Comparison of ENCODE assay signal across 27 cellular contexts in the genomic region with DNA sequence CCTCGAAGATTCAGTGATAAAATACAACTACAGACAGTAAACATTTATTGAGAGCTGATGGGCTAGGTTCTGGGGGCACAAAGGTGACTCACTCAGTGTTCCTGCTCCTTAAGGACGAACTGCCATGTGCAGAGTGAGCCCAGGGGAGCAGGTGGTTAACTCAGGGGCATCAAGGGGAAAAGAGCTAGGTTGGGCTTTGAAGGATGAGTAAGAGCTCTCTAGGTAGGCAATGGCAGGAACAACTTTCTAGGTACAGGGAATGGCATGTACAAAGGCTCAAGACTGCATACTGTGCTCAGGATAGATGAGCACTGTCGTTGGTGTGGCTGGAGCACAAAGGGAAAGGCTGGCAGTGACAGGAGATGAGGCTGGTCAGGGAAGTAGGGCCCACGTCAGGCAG. TPM values are rescaled to one million over a fixed set of nuclear protein-coding genes. Genes with fewer than 3 reads are reported as not detected.
A peak's percentile ranks its signal among the peaks of the same experiment; 100 is the strongest.
DNase-seq lines count a peak whose midpoint lies in the region; ATAC-seq and TF ChIP-seq lines count a peak whose summit lies in the region.
"Had no signal": no experiment of that assay in that cellular context is flagged by ENCODE, and none has a peak within 500 bp of the region (broad histone marks: within the 10 kb centered on the region; RNA-seq: fewer than 3 reads in every experiment).

No MANE protein-coding gene starts in this region.

- H3K4me2 ChIP-seq in trophoblast cell (ENCODE audit: low read length) = no peak overlapping the region

- peak overlapping the region; percentile 10 for H2AFZ ChIP-seq in trophoblast cell (ENCODE audit: insufficient read depth, low read length, poor library complexity)

- no peak overlapping the region for H3K4ac ChIP-seq in trophoblast cell (ENCODE audit: low read depth, low read length)

- DNase-seq in CD14-positive monocyte (ENCODE audit: low spot score) (no peak), trophoblast cell (no peak), NCI-H2029 (lab: John Stamatoyannopoulos, UW) (no peak), NCI-H526 (lab: John Stamatoyannopoulos, UW) (no peak)
- DNase-seq in effector memory CD8-positive, alpha-beta T cell = no peak
- DNase-seq in stimulated activated CD4-positive, alpha-beta T cell treated with anti-CD3 and anti-CD28 coated beads, Interleukin-4, amount 100 ng/mL, for 1 hour = no peak
- DNase-seq: activated CD4-positive, alpha-beta T cell treated with anti-CD3 and anti-CD28 coated beads, Interleukin-2, amount 10 ng/mL, durations not matched to agents 24 days and 14 days; activated naive CD4-positive, alpha-beta T cell treated with anti-CD3 and anti-CD28 coated beads, Interleukin-2, amount 50 U/mL, for 16 hours; activated T-cell treated with anti-CD3 and anti-CD28 coated beads, Interleukin-2, amount 50 U/mL, for 4 hours; esophagus squamous epithelium; foreskin melanocyte; H7; left cardiac atrium; NCI-H1417; NCI-H2107; right lobe of liver; stimulated activated CD4-positive, alpha-beta T cell treated with anti-CD3 and anti-CD28 coated beads, Interleukin-12 subunit alpha, Interleukin-12 subunit beta, amount 100 ng/mL, for 4 hours; stimulated activated CD4-positive, alpha-beta T cell treated with anti-CD3 and anti-CD28 coated beads, Interleukin-4, amount 100 ng/mL, for 24 hours; stimulated activated naive B cell treated with anti-CD40 and anti-IgM and Interleukin-4, amounts not matched to agents 10 μg/mL and 1 μg/mL and 100 μg/mL, for 72 hours; T-helper 9 cell had no signal

- peak overlapping the region in 5 of 7 donors; percentile 40 to 82 (median 70) for H3K27ac Mint-ChIP-seq in CD14-positive monocyte
- peak overlapping the region; percentile 33 to 92 for H3K27ac Mint-ChIP-seq in effector memory CD8-positive, alpha-beta T cell
- H3K27ac Mint-ChIP-seq: activated CD4-positive, alpha-beta T cell treated with anti-CD3 and anti-CD28 coated beads, Interleukin-2, amount 10 ng/mL, durations not matched to agents 24 days and 14 days; progenitor cell of endocrine pancreas; stimulated activated naive B cell treated with anti-CD40 and anti-IgM and Interleukin-4, amounts not matched to agents 10 μg/mL and 1 μg/mL and 100 μg/mL, for 72 hours had no signal

- no peak overlapping the region for H3K23ac ChIP-seq in trophoblast cell (ENCODE audit: low read length)

- H2BK5ac ChIP-seq in trophoblast cell (ENCODE audit: low read depth, low read length, poor library complexity) = no peak overlapping the region

- H3K79me2 ChIP-seq in trophoblast cell (ENCODE audit: control insufficient read depth, insufficient read depth, low read length, poor library complexity) = no peaks in the 10 kb centered on the region

- no peak overlapping the region for H4K91ac ChIP-seq in trophoblast cell (ENCODE audit: low read depth, low read length)

- peak overlapping the region in 1 of 2 donors; percentile 75 for H3K4me3 Mint-ChIP-seq in CD14-positive monocyte
- no peak overlapping the region for H3K4me3 Mint-ChIP-seq in effector memory CD8-positive, alpha-beta T cell
- H3K4me3 Mint-ChIP-seq: activated CD4-positive, alpha-beta T cell treated with anti-CD3 and anti-CD28 coated beads, Interleukin-2, amount 10 ng/mL, durations not matched to agents 24 days and 14 days; activated T-cell treated with anti-CD3 and anti-CD28 coated beads, Interleukin-2, amount 50 U/mL, for 4 hours; stimulated activated naive B cell treated with anti-CD40 and anti-IgM and Interleukin-4, amounts not matched to agents 10 μg/mL and 1 μg/mL and 100 μg/mL, for 72 hours had no signal

- H3K9me3 Mint-ChIP-seq in CD14-positive monocyte = no peaks in the 10 kb centered on the region
- no peaks in the 10 kb centered on the region for H3K9me3 Mint-ChIP-seq in effector memory CD8-positive, alpha-beta T cell
- H3K9me3 Mint-ChIP-seq: activated CD4-positive, alpha-beta T cell treated with anti-CD3 and anti-CD28 coated beads, Interleukin-2, amount 10 ng/mL, durations not matched to agents 24 days and 14 days; activated T-cell treated with anti-CD3 and anti-CD28 coated beads, Interleukin-2, amount 50 U/mL, for 4 hours; stimulated activated naive B cell treated with anti-CD40 and anti-IgM and Interleukin-4, amounts not matched to agents 10 μg/mL and 1 μg/mL and 100 μg/mL, for 72 hours had no signal

- WGBS in trophoblast cell (ENCODE audit: extremely low coverage, insufficient coverage, insufficient read length) = no CpG with 5 or more reads among the region's 4 CpGs

- H3K18ac ChIP-seq in trophoblast cell (ENCODE audit: low read length) = no peak overlapping the region

- peaks cover 29 to 40% of the 10 kb centered on the region in 2 donors for H3K36me3 Mint-ChIP-seq in CD14-positive monocyte
- peaks cover 11% of the 10 kb centered on the region for H3K36me3 Mint-ChIP-seq in effector memory CD8-positive, alpha-beta T cell (ENCODE audit: insufficient read depth)

- no peak overlapping the region for H2BK12ac ChIP-seq in trophoblast cell (ENCODE audit: low read length)

- no peaks in the 10 kb centered on the region for H3K79me1 ChIP-seq in trophoblast cell (ENCODE audit: low read length)

- no peaks in the 10 kb centered on the region for H3K9me3 ChIP-seq in HEK293 (ENCODE audit: control insufficient read depth, insufficient read depth, low read depth, low read length)
- H3K9me3 ChIP-seq in trophoblast cell (ENCODE audit: insufficient read depth, low read depth, low read length) = peaks cover 2% of the 10 kb centered on the region
- H3K9me3 ChIP-seq: esophagus squamous epithelium, right lobe of liver, suprapubic skin, vagina had no signal

- intact Hi-C loops in CD14-positive monocyte (cut with micrococcal nuclease) = no loop called here

- H2AK5ac ChIP-seq in trophoblast cell (ENCODE audit: low read length) = no peak overlapping the region

- TF ChIP-seq CTCF in CD14-positive monocyte (IDR thresholded peaks at IDR 0.05) (no peak), HEK293 (tag by site-specific recombination; IDR thresholded peaks at IDR 0.05) (no peak)

- H3K14ac ChIP-seq in trophoblast cell (ENCODE audit: low read length) = no peak overlapping the region

- H3K27me3 ChIP-seq in trophoblast cell (ENCODE audit: insufficient read depth, low read length) = no peaks in the 10 kb centered on the region
- H3K27me3 ChIP-seq: cardiac muscle cell, esophagus squamous epithelium, right lobe of liver, suprapubic skin, vagina had no signal

- H4K8ac ChIP-seq in trophoblast cell (ENCODE audit: low read depth, low read length) = no peak overlapping the region

- H3K4me1 ChIP-seq in HEK293 (ENCODE audit: control insufficient read depth, insufficient read depth, low read length) (no peaks in the 10 kb centered on the region), trophoblast cell (ENCODE audit: control insufficient read depth in 1 of 2, insufficient read depth in 2 of 2, low read length in 2 of 2) (no peaks in the 10 kb centered on the region)
- H3K4me1 ChIP-seq: right lobe of liver had no signal

- no peak overlapping the region for H2BK120ac ChIP-seq in trophoblast cell (ENCODE audit: insufficient read depth, low read length, poor library complexity)

- H3K36me3 ChIP-seq in HEK293 (ENCODE audit: control insufficient read depth in 2 of 2, insufficient read depth in 1 of 2, low read length in 2 of 2) (peaks cover 0 to 7% of the 10 kb centered on the region in 2 experiments; a peak in 1 of 3 replicates), trophoblast cell (ENCODE audit: control insufficient read depth in 1 of 2, insufficient read depth in 2 of 2, low read length in 2 of 2) (no peaks in the 10 kb centered on the region)
- H3K36me3 ChIP-seq: cardiac muscle cell, right lobe of liver, suprapubic skin, vagina had no signal

- H4K12ac ChIP-seq in trophoblast cell (ENCODE audit: low read depth, low read length) = no peak overlapping the region

- H3K27me3 Mint-ChIP-seq in CD14-positive monocyte (ENCODE audit: low read depth in 3 of 3) = no peaks in the 10 kb centered on the region
- H3K27me3 Mint-ChIP-seq in effector memory CD8-positive, alpha-beta T cell = no peaks in the 10 kb centered on the region
- H3K27me3 Mint-ChIP-seq: activated CD4-positive, alpha-beta T cell treated with anti-CD3 and anti-CD28 coated beads, Interleukin-2, amount 10 ng/mL, durations not matched to agents 24 days and 14 days; progenitor cell of endocrine pancreas; stimulated activated naive B cell treated with anti-CD40 and anti-IgM and Interleukin-4, amounts not matched to agents 10 μg/mL and 1 μg/mL and 100 μg/mL, for 72 hours had no signal

- no peak for ATAC-seq in effector memory CD8-positive, alpha-beta T cell (replicated peaks)
- ATAC-seq in HG03520 (IDR thresholded peaks at IDR 0.05; ENCODE audit: unreplicated experiment) = no peak
- ATAC-seq: activated T-cell treated with anti-CD3 and anti-CD28 coated beads, Interleukin-2, amount 50 U/mL, for 4 hours; stimulated activated naive B cell treated with anti-CD40 and anti-IgM and Interleukin-4, amounts not matched to agents 10 μg/mL and 1 μg/mL and 100 μg/mL, for 72 hours had no signal

- no peak overlapping the region for H3K27ac ChIP-seq in HEK293 (ENCODE audit: extremely low read depth, low read depth, low read length)
- H3K27ac ChIP-seq in trophoblast cell (ENCODE audit: low read depth, low read length) = no peak overlapping the region
- H3K27ac ChIP-seq: cardiac muscle cell, esophagus squamous epithelium, right lobe of liver, suprapubic skin, vagina had no signal

- POLR2A ChIA-PET in HEK293 (lab: Yijun Ruan, JAX) = interaction anchor here (1.7 to 2.3 kb wide), 2 partner anchors 13 to 17 kb away, joined by 4 to 8 read pairs; partner anchors contain the start of gene EPB41

- peaks cover 38% of the 10 kb centered on the region for H3K4me1 Mint-ChIP-seq in CD14-positive monocyte
- H3K4me1 Mint-ChIP-seq in effector memory CD8-positive, alpha-beta T cell (ENCODE audit: low read depth in 2 of 2) = peaks cover 37 to 57% of the 10 kb centered on the region in 2 donors

- H3K9ac ChIP-seq in trophoblast cell (ENCODE audit: low read length) = no peak overlapping the region

- CTCF ChIA-PET in HEK293 (lab: Yijun Ruan, JAX) = interaction anchor here (3.6 kb wide), 1 partner anchor 136 kb away, joined by 16 read pairs; no protein-coding TSS in a partner anchor

- H3K4me3 ChIP-seq in HEK293 (ENCODE audit: low read depth, low read length) (no peak overlapping the region), trophoblast cell (ENCODE audit: low read depth, low read length) (no peak overlapping the region)
- H3K4me3 ChIP-seq: cardiac muscle cell, coronary artery, esophagus squamous epithelium, right lobe of liver, suprapubic skin, vagina had no signal

TF ChIP-seq in HEK293, 187 proteins besides CTCF, POLR2A, EP300 and RAD21 (continues in another document):
- TF ChIP-seq ZNF747 (tag by site-specific recombination; IDR thresholded peaks at IDR 0.05) (no peak), ZNF776 (tag by site-specific recombination; IDR thresholded peaks at IDR 0.05; ENCODE audit: borderline replicate concordance) (no peak), ZFP3 (tag by site-specific recombination; IDR thresholded peaks at IDR 0.05; ENCODE audit: low read depth) (peak; percentile 92), ZBTB7A (tag by site-specific recombination; IDR thresholded peaks at IDR 0.05; ENCODE audit: low read depth) (no peak), IKZF3 (tag by site-specific recombination; IDR thresholded peaks at IDR 0.05) (0 out of 2 replicates have a peak, but pooled peaks have one; percentile 2), ZNF707 (tag by site-specific recombination; IDR thresholded peaks at IDR 0.05) (no peak), GLIS2 (tag by site-specific recombination; IDR thresholded peaks at IDR 0.05) (no peak)

RNA-seq across cellular contexts. Expression of gene EPB41, which starts 16.6 kb away (rescaled TPM):
- polyA plus RNA-seq in CD14-positive monocyte = 10 to 100 TPM; 11.3 to 18.9 TPM
- polyA plus RNA-seq in trophoblast cell (2013) = 28.3 and 29.8 TPM in 2 replicates
